In the genomic region with DNA sequence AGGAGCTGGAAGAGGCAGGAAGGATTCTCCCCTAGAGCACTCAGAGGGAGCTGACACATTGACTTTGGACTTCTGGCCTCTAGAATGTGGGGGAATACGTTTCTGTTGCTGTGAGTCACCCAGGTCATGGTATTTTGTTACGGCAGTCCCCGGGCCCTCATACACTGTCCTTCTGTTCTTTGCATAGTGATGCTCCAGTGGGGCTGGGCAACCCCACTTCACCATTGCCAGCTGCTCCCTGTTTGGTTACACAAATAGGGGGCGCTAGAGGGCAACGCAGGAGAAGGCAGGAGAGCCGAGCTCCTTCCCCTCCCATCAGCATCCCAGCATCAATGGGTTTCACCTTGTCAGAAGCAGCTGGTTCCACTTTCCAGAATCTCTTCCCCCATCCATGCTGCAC, we compare ENCODE assay signal across 9 cellular contexts.
DNase-seq lines count a peak whose midpoint lies in the region; ATAC-seq, FAIRE-seq and TF ChIP-seq lines count a peak whose summit lies in the region.
"Had no signal": no experiment of that assay in that cellular context is flagged by ENCODE, and none has a peak within 500 bp of the region (broad histone marks: within the 10 kb centered on the region; RNA-seq: fewer than 3 reads in every experiment).

No MANE protein-coding gene starts in this region.

- ATAC-seq in A549, result peak in 1 of 2 experiments; percentile 55; a peak in 3 of 6 replicates
- no peak for ATAC-seq in HG02840 (IDR thresholded peaks at IDR 0.05; ENCODE audit: low FRiP score, unreplicated experiment)

- WGBS in A549 (ENCODE audit: missing lambda C conversion rate), result 2% methylated on average over 6 of the region's 6 CpGs
- 30 to 44% methylated on average over 6 of the region's 6 CpGs for WGBS in sigmoid colon, 2 donors

- intact Hi-C loops in sigmoid colon (cut with DNase I), result no loop called here

- H3K36me3 ChIP-seq in sigmoid colon, result no peaks in the 10 kb centered on the region
- H3K36me3 ChIP-seq: ascending aorta had no signal

- DNase-seq in A549 (ENCODE audit: low read depth in 1 of 2, low spot score in 1 of 2), result peak in 1 of 2 experiments; percentile 35
- no peak for DNase-seq in GM10266 (ENCODE audit: extremely low spot score)
- DNase-seq in RKO (ENCODE audit: low spot score), result peak; percentile 13
- DNase-seq in foreskin fibroblast, result peak; percentile 3 to 31
- no peak for DNase-seq in cerebellar nuclear complex (lab: John Stamatoyannopoulos, UW)
- DNase-seq in sigmoid colon, result no peak
- DNase-seq in DMS79 treated with DMSO at 0.1 percent for 48 hours (lab: John Stamatoyannopoulos, UW), result no peak

- H3K9me3 ChIP-seq in A549, result 0 out of 3 replicates have a peak, but pooled peaks cover 2% of the 10 kb centered on the region
- no peaks in the 10 kb centered on the region for H3K9me3 ChIP-seq in sigmoid colon

- POLR2A ChIA-PET in A549 (lab: Yijun Ruan, JAX), result no interaction called here

- no peaks in the 10 kb centered on the region for H3K27me3 ChIP-seq in sigmoid colon
- H3K27me3 ChIP-seq: ascending aorta had no signal

- TF ChIP-seq EP300 in A549 (IDR thresholded peaks at IDR 0.05) (no peak), sigmoid colon (IDR thresholded peaks at IDR 0.05) (no peak)

- H3K4me3 ChIP-seq in A549 (no peak overlapping the region), foreskin fibroblast (ENCODE audit: low read depth in 1 of 2, low read length in 2 of 2) (no peak overlapping the region), sigmoid colon (no peak overlapping the region)
- H3K4me3 ChIP-seq: ascending aorta had no signal

- TF ChIP-seq POLR2A in A549 (IDR thresholded peaks at IDR 0.05; ENCODE audit: low read length) (no peak), sigmoid colon (IDR thresholded peaks at IDR 0.05) (no peak)

- CTCF ChIA-PET in A549 (lab: Yijun Ruan, JAX), result interaction anchor here (0.7 to 2.3 kb wide), 7 partner anchors 9 to 265 kb away, joined by 3 to 7 read pairs (median 4); no protein-coding TSS in a partner anchor

- TF ChIP-seq CTCF in A549 (IDR thresholded peaks at IDR 0.05), result peak; percentile 31
- TF ChIP-seq CTCF in GM10266 (IDR thresholded peaks at IDR 0.05; ENCODE audit: control insufficient read depth, insufficient read depth, low read depth, missing control alignments), result peak; percentile 21
- TF ChIP-seq CTCF in foreskin fibroblast (IDR thresholded peaks at IDR 0.05; ENCODE audit: low read depth, low read length), result peak; percentile 32
- TF ChIP-seq CTCF in sigmoid colon (IDR thresholded peaks at IDR 0.05), result peak in 2 of 4 experiments; percentile 30 to 37

- no peak overlapping the region for H3K27ac ChIP-seq in A549
- H3K27ac ChIP-seq in sigmoid colon, result no peak overlapping the region
- H3K27ac ChIP-seq: ascending aorta had no signal

- no peak overlapping the region for H3K4me2 ChIP-seq in A549

- no peaks in the 10 kb centered on the region for H3K4me1 ChIP-seq in A549
- H3K4me1 ChIP-seq in sigmoid colon, result no peaks in the 10 kb centered on the region
- H3K4me1 ChIP-seq: ascending aorta had no signal

- FAIRE-seq in A549 (lab: Jason Lieb, UNC), result no peak

- peak; percentile 22 to 51; a peak in 2 of 5 replicates for TF ChIP-seq RAD21 in A549 (conservative IDR thresholded peaks at IDR 0.05 in 1 of 2, IDR thresholded peaks at IDR 0.05 in 1 of 2)

TF ChIP-seq in A549, 52 proteins besides CTCF, POLR2A, EP300 and RAD21:
- TF ChIP-seq KDM1A (IDR thresholded peaks at IDR 0.05; ENCODE audit: low read depth) (no peak), RNF2 (IDR thresholded peaks at IDR 0.05; ENCODE audit: borderline replicate concordance, low read depth) (no peak), HEYL (CRISPR knock-in tag; IDR thresholded peaks at IDR 0.05) (no peak), EHF (CRISPR knock-in tag; IDR thresholded peaks at IDR 0.05) (no peak), GATA3 (IDR thresholded peaks at IDR 0.05; ENCODE audit: borderline replicate concordance) (no peak), KDM5A (IDR thresholded peaks at IDR 0.05) (no peak)

Comparison
In these comparisons a context has a peak if more than half of its experiments do, and no peak if none do; other contexts are left out.
1. DNase-seq: peak in RKO (single experiment) and foreskin fibroblast (2 of 2); none in GM10266 (single experiment), cerebellar nuclear complex (0 of 2), sigmoid colon (single experiment) and DMS79 treated with DMSO at 0.1 percent for 48 hours (single experiment).